Comparison of ENCODE assay signal across 3 cellular contexts in the genomic region with DNA sequence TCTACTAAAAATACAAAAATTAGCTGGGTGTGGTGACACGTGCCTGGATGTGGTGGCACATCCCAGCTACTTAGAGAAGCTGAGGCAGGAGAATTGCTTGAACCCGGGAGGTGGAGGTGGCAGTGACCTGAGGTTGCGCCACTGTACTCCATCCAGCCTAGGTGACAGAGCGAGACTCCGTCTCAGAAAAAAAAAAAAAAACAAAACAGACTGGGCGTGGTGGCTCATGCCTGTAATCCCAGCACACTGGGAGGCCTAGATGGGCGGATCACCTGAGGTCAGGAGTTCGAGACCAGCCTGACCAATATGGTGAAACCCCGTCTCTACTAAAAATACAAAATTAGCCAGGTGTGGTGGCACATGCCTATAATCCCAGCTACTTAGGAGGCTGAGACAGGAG. TPM values are rescaled to one million over a fixed set of nuclear protein-coding genes. Genes with fewer than 3 reads are reported as not detected.
"Had no signal": no experiment of that assay in that cellular context is flagged by ENCODE, and none has a peak within 500 bp of the region (broad histone marks: within the 10 kb centered on the region; RNA-seq: fewer than 3 reads in every experiment).

No MANE protein-coding gene starts in this region.

RNA-seq across cellular contexts. Expression of gene SMIM5, which starts 39.8 kb away (rescaled TPM):
- total RNA-seq: neural crest cell, osteoblast, pulmonary artery endothelial cell had no signal
